9 cellular contexts compared by ENCODE assay signal in genomic region chr1:203126151-203126865, GRCh38. TPM values are rescaled to one million over a fixed set of nuclear protein-coding genes. Genes with fewer than 3 reads are reported as not detected.
DNase-seq lines count a peak whose midpoint lies in the region; ATAC-seq and TF ChIP-seq lines count a peak whose summit lies in the region.
"Had no signal": no experiment of that assay in that cellular context is flagged by ENCODE, and none has a peak within 500 bp of the region (broad histone marks: within the 10 kb centered on the region; RNA-seq: fewer than 3 reads in every experiment).

No MANE protein-coding gene starts in this region.

- H3K27ac ChIP-seq in fibroblast of lung (ENCODE audit: insufficient read depth, low read length), result no peak overlapping the region

- H3K4me2 ChIP-seq in fibroblast of lung (ENCODE audit: extremely low read depth, insufficient read depth, low read length), result no peak overlapping the region

- H3K4me1 ChIP-seq in fibroblast of lung (ENCODE audit: control insufficient read depth, extremely low read depth, insufficient read depth, low read length), result peaks cover 4% of the 10 kb centered on the region

- H3K79me2 ChIP-seq in fibroblast of lung (ENCODE audit: control insufficient read depth, insufficient read depth, low read length), result no peaks in the 10 kb centered on the region

- no peak overlapping the region for H3K4me3 ChIP-seq in fibroblast of lung (replicated peaks in 1 of 4; ENCODE audit: control extremely low read depth in 1 of 4, insufficient read depth in 1 of 4, low read depth in 3 of 4, low read length in 4 of 4)

- no peaks in the 10 kb centered on the region for H3K9me3 ChIP-seq in fibroblast of lung (ENCODE audit: control insufficient read depth, insufficient read depth, low read depth, low read length)
- H3K9me3 ChIP-seq: pancreas had no signal

- in situ Hi-C loops in GM13977 (cut with MboI; ENCODE audit: low pct_unique_long_range_greater_than_20kb, low sequenced_read_pairs, unreplicated experiment), result no loop called here

- no peak overlapping the region for H3K9ac ChIP-seq in fibroblast of lung (ENCODE audit: insufficient read depth, low read length)

- DNase-seq in GM13977 (ENCODE audit: low spot score) (no peak), OCI-M1 (lab: John Stamatoyannopoulos, UW) (peak; percentile 50), fibroblast of lung (ENCODE audit: low read depth in 2 of 2) (peak; percentile 14 to 40), renal cortical epithelial cell (ENCODE audit: low read depth) (peak; percentile 58), SHP77 (lab: John Stamatoyannopoulos, UW) (no peak)
- DNase-seq in activated CD4-positive, alpha-beta T cell treated with anti-CD3 and anti-CD28 coated beads, Interleukin-2, amount 50 U/mL, for 48 hours, result no peak

- peaks cover 33% of the 10 kb centered on the region for H3K27me3 ChIP-seq in fibroblast of lung (ENCODE audit: control insufficient read depth, insufficient read depth, low read length)
- H3K27me3 ChIP-seq: pancreas had no signal

- H4K20me1 ChIP-seq in fibroblast of lung (ENCODE audit: control insufficient read depth, extremely low read depth, insufficient read depth, low read length), result no peaks in the 10 kb centered on the region

- TF ChIP-seq CTCF in GM13977 (IDR thresholded peaks at IDR 0.05; ENCODE audit: extremely low read depth, insufficient read depth, missing control alignments) (peak; percentile 10), fibroblast of lung (conservative IDR thresholded peaks at IDR 0.05 in 1 of 2, IDR thresholded peaks at IDR 0.05 in 1 of 2; ENCODE audit: low read depth in 1 of 2, low read length in 2 of 2) (peak; percentile 40 to 57)

- H3K36me3 ChIP-seq in fibroblast of lung (ENCODE audit: control insufficient read depth, insufficient read depth, low read length), result no peaks in the 10 kb centered on the region
- H3K36me3 ChIP-seq: pancreas had no signal

- H2AFZ ChIP-seq in fibroblast of lung (ENCODE audit: low read length), result no peak overlapping the region

- ATAC-seq in HG03196 (IDR thresholded peaks at IDR 0.05; ENCODE audit: unreplicated experiment) (no peak), GM19324 (IDR thresholded peaks at IDR 0.05; ENCODE audit: low FRiP score, unreplicated experiment) (no peak)

RNA-seq across cellular contexts. Expression of gene ADORA1, which starts 1.2 kb away (rescaled TPM):
- total RNA-seq in fibroblast of lung (1.5 and 10.8 TPM in 2 replicates), renal cortical epithelial cell (4.2 and 54.7 TPM in 2 replicates)
- polyA plus RNA-seq in fibroblast of lung, result 1.3 and 6.1 TPM in 2 replicates
- 1.9 and 7.1 TPM in 2 replicates for polyA plus RNA-seq in fibroblast of lung (2012)
- polyA minus RNA-seq in fibroblast of lung (ENCODE audit: low replicate concordance), result 2.4 and 16.7 TPM in 2 replicates

RNA-seq across cellular contexts. Expression of gene MYOG, which starts 40.5 kb away (rescaled TPM):
- total RNA-seq in fibroblast of lung (not detected in 2 replicates), renal cortical epithelial cell (not detected in 2 replicates)
- 0.03 TPM in 1 of 2 replicates, not detected in the other for polyA plus RNA-seq in fibroblast of lung
- polyA plus RNA-seq in fibroblast of lung (2012), result not detected in 2 replicates
- not detected in 2 replicates for polyA minus RNA-seq in fibroblast of lung (ENCODE audit: low replicate concordance)
- total RNA-seq: pancreas had no signal

RNA-seq across cellular contexts. Expression of gene MYBPH, which starts 49.3 kb away (rescaled TPM):
- total RNA-seq in fibroblast of lung, result 0.17 and 0.26 TPM in 2 replicates
- 0.71 and 5.5 TPM in 2 replicates for polyA plus RNA-seq in fibroblast of lung
- polyA plus RNA-seq in fibroblast of lung (2012), result 1.1 and 11.3 TPM in 2 replicates
- 2.2 and 9.4 TPM in 2 replicates for polyA minus RNA-seq in fibroblast of lung (ENCODE audit: low replicate concordance)
- total RNA-seq in renal cortical epithelial cell, result not detected in 2 replicates
- total RNA-seq: pancreas had no signal
- polyA plus RNA-seq: pancreas had no signal

Comparison
In these comparisons a context has a peak if more than half of its experiments do, and no peak if none do; other contexts are left out.
1. DNase-seq: peak in OCI-M1 (single experiment), fibroblast of lung (2 of 2) and renal cortical epithelial cell (single experiment); none in GM13977 (single experiment), SHP77 (0 of 2) and activated CD4-positive, alpha-beta T cell treated with anti-CD3 and anti-CD28 coated beads, Interleukin-2, amount 50 U/mL, for 48 hours (0 of 2).